In genomic region chr3:157156844-157157635, GRCh38 we compare ENCODE assay signal across 10 cellular contexts.
DNase-seq lines count a peak whose midpoint lies in the region; ATAC-seq and TF ChIP-seq lines count a peak whose summit lies in the region.
"Had no signal": no experiment of that assay in that cellular context is flagged by ENCODE, and none has a peak within 500 bp of the region (broad histone marks: within the 10 kb centered on the region; RNA-seq: fewer than 3 reads in every experiment).

No MANE protein-coding gene starts in this region.

- peaks cover 70% of the 10 kb centered on the region for H4K20me1 ChIP-seq in MM.1S (ENCODE audit: insufficient read depth, low read length)

- no peaks in the 10 kb centered on the region for H3K9me3 ChIP-seq in MM.1S (replicated peaks; ENCODE audit: insufficient read depth, low read length)

- H3K79me2 ChIP-seq in MM.1S (ENCODE audit: low read length), result peaks cover 90% of the 10 kb centered on the region

- no peak overlapping the region for H2AFZ ChIP-seq in MM.1S (ENCODE audit: low read length)

- peak overlapping the region; percentile 96 for H3K4me2 ChIP-seq in MM.1S (ENCODE audit: low read depth, low read length)

- peaks cover 68% of the 10 kb centered on the region for H3K4me1 Mint-ChIP-seq in nephron progenitor cell

- in situ Hi-C loops in GM13976 (cut with MboI; ENCODE audit: low sequenced_read_pairs, unreplicated experiment) (no loop called here), KBM-7 (cut with MboI; ENCODE audit: low pct_unique_long_range_greater_than_20kb, low sequenced_read_pairs) (no loop called here)

- H3K4me1 ChIP-seq in MM.1S (ENCODE audit: low read length), result peaks cover 62% of the 10 kb centered on the region

- H3K9me2 ChIP-seq in MM.1S (replicated peaks; ENCODE audit: insufficient read depth, low read length), result no peaks in the 10 kb centered on the region

- DNase-seq in ELR (ENCODE audit: low read depth) (peak; percentile 50), MM.1S (peak; percentile 42), choroid plexus epithelial cell (ENCODE audit: low read depth) (no peak), nephron progenitor cell (no peak), GDM1 (lab: John Stamatoyannopoulos, UW) (no peak), GM13976 (ENCODE audit: low spot score) (no peak), KBM-7 (no peak)
- DNase-seq: stimulated activated naive CD4-positive, alpha-beta T cell treated with Interleukin-2 at 50 U/mL for 16 hours had no signal

- peaks cover 91% of the 10 kb centered on the region for H3F3A ChIP-seq in MM.1S (ENCODE audit: insufficient read depth, low read length)

- TF ChIP-seq CTCF in MM.1S (IDR thresholded peaks at IDR 0.05; ENCODE audit: low read length), result no peak
- no peak for TF ChIP-seq CTCF in choroid plexus epithelial cell (conservative IDR thresholded peaks at IDR 0.05; ENCODE audit: low read depth, low read length)
- TF ChIP-seq CTCF in nephron progenitor cell (IDR thresholded peaks at IDR 0.05), result no peak
- no peak for TF ChIP-seq CTCF in GM13976 (IDR thresholded peaks at IDR 0.05; ENCODE audit: borderline replicate concordance, control extremely low read depth, extremely low read depth, insufficient read depth, missing control alignments)

- H3K27ac Mint-ChIP-seq in nephron progenitor cell, result no peak overlapping the region
- H3K27ac Mint-ChIP-seq: dendritic cell treated with granulocyte-macrophage colony-stimulating factor and Interleukin-4, amounts not matched to agents 40 ng/mL and 50 ng/mL, for 4 days had no signal

- H3K9ac ChIP-seq in MM.1S (ENCODE audit: low read length), result peak overlapping the region; percentile 99; the same call in 1 of the 2 replicates

- no peaks in the 10 kb centered on the region for H3K27me3 ChIP-seq in MM.1S (replicated peaks; ENCODE audit: insufficient read depth, low read length)

- peak overlapping the region; percentile 99; the same call in 1 of the 2 replicates for H3K27ac ChIP-seq in MM.1S (ENCODE audit: low read length)

- H3K4me3 Mint-ChIP-seq in nephron progenitor cell, result peak overlapping the region; percentile 96

- H3K36me3 Mint-ChIP-seq in nephron progenitor cell (ENCODE audit: low read depth), result peaks cover 63% of the 10 kb centered on the region

- peaks cover 60% of the 10 kb centered on the region for H3K36me3 ChIP-seq in MM.1S (replicated peaks; ENCODE audit: insufficient read depth, low read length)

- no peaks in the 10 kb centered on the region for H3K27me3 Mint-ChIP-seq in nephron progenitor cell (ENCODE audit: low read depth, poor library complexity)
- H3K27me3 Mint-ChIP-seq: dendritic cell treated with granulocyte-macrophage colony-stimulating factor and Interleukin-4, amounts not matched to agents 40 ng/mL and 50 ng/mL, for 4 days had no signal

- no peaks in the 10 kb centered on the region for H3K9me3 Mint-ChIP-seq in nephron progenitor cell
- H3K9me3 Mint-ChIP-seq: dendritic cell treated with granulocyte-macrophage colony-stimulating factor and Interleukin-4, amounts not matched to agents 40 ng/mL and 50 ng/mL, for 4 days had no signal

- H3K4me3 ChIP-seq in MM.1S (ENCODE audit: low read length) (peak overlapping the region; percentile 98), choroid plexus epithelial cell (ENCODE audit: low read depth, low read length) (peak overlapping the region; percentile 93)

- ATAC-seq in HG02938 (IDR thresholded peaks at IDR 0.05; ENCODE audit: unreplicated experiment), result no peak

Comparison
In these comparisons a context has a peak if more than half of its experiments do, and no peak if none do; other contexts are left out.
1. DNase-seq: peak in ELR (single experiment) and MM.1S (single experiment); none in choroid plexus epithelial cell (single experiment), nephron progenitor cell (single experiment), GDM1 (single experiment), GM13976 (single experiment) and KBM-7 (single experiment).